Comparison of ENCODE assay signal across 26 cellular contexts in genomic region chr1:11194407-11195176, GRCh38. TPM values are rescaled to one million over a fixed set of nuclear protein-coding genes. Genes with fewer than 3 reads are reported as not detected.
DNase-seq lines count a peak whose midpoint lies in the region; ATAC-seq, FAIRE-seq and TF ChIP-seq lines count a peak whose summit lies in the region.
"Had no signal": no experiment of that assay in that cellular context is flagged by ENCODE, and none has a peak within 500 bp of the region (broad histone marks: within the 10 kb centered on the region; RNA-seq: fewer than 3 reads in every experiment).

No MANE protein-coding gene starts in this region.

- no peaks in the 10 kb centered on the region for H3K27me3 Mint-ChIP-seq in nephron progenitor cell (ENCODE audit: low read depth, poor library complexity)
- H3K27me3 Mint-ChIP-seq: IgD-negative memory B cell had no signal

- in situ Hi-C loops in G401 (cut with HindIII; ENCODE audit: low sequenced_read_pairs), result no loop called here

- no peaks in the 10 kb centered on the region for H3K4me1 Mint-ChIP-seq in nephron progenitor cell

- TF ChIP-seq POLR2A in NB4 (IDR thresholded peaks at IDR 0.05; ENCODE audit: extremely low read depth, insufficient read length) (no peak), adrenal gland (IDR thresholded peaks at IDR 0.05) (no peak), lower leg skin (IDR thresholded peaks at IDR 0.05) (no peak)

- WGBS in adrenal gland, 4 donors, result 91 to 94% (median 92%) methylated on average over 13 to 14 of the region's 14 CpGs
- WGBS in lower leg skin, 2 donors, result 91 to 93% methylated on average over 14 of the region's 14 CpGs

- H3K9me3 ChIP-seq in adrenal gland (replicated peaks in 1 of 3), result no peaks in the 10 kb centered on the region
- H3K9me3 ChIP-seq: BE2C, HAP-1 had no signal

- no peak for ATAC-seq in GM21786 (IDR thresholded peaks at IDR 0.05; ENCODE audit: unreplicated experiment)
- ATAC-seq in HG02678 (IDR thresholded peaks at IDR 0.05; ENCODE audit: unreplicated experiment), result no peak

- TF ChIP-seq CTCF in NB4 (IDR thresholded peaks at IDR 0.05; ENCODE audit: low read depth, low read length), result no peak
- no peak for TF ChIP-seq CTCF in bronchial epithelial cell (IDR thresholded peaks at IDR 0.05; ENCODE audit: insufficient read depth, low read length, severe bottlenecking)
- no peak for TF ChIP-seq CTCF in nephron progenitor cell (IDR thresholded peaks at IDR 0.05)
- no peak for TF ChIP-seq CTCF in adrenal gland (IDR thresholded peaks at IDR 0.05)
- TF ChIP-seq CTCF in lower leg skin (IDR thresholded peaks at IDR 0.05), result no peak

- intact Hi-C loops in adrenal gland (cut with DNase I) (no loop called here), lower leg skin (cut with DNase I; ENCODE audit: low total_unique reads) (no loop called here)

- H3K36me3 ChIP-seq in bronchial epithelial cell (ENCODE audit: control insufficient read depth, insufficient read depth, low read length) (peaks cover 20% of the 10 kb centered on the region), adrenal gland (replicated peaks in 1 of 2) (peaks cover 0 to 67% of the 10 kb centered on the region in 2 donors)

- no peak overlapping the region for H3K27ac ChIP-seq in adrenal gland
- H3K27ac ChIP-seq: GM23248, PC-9, RWPE1, SK-N-MC had no signal

- no peak overlapping the region for H3K4me3 ChIP-seq in NB4 (ENCODE audit: low read depth, low read length)
- no peak overlapping the region for H3K4me3 ChIP-seq in bronchial epithelial cell (ENCODE audit: low read depth, low read length)
- H3K4me3 ChIP-seq in adrenal gland, result no peak overlapping the region
- no peak overlapping the region for H3K4me3 ChIP-seq in lower leg skin (ENCODE audit: low read depth, poor library complexity, severe bottlenecking)
- H3K4me3 ChIP-seq: GM23248, HAP-1, PC-9, SK-N-MC had no signal

- no peaks in the 10 kb centered on the region for H3K9me3 Mint-ChIP-seq in nephron progenitor cell
- H3K9me3 Mint-ChIP-seq: IgD-negative memory B cell had no signal

- no peak overlapping the region for H3K4me3 Mint-ChIP-seq in nephron progenitor cell
- H3K4me3 Mint-ChIP-seq: IgD-negative memory B cell had no signal

- H3K27me3 ChIP-seq in bronchial epithelial cell (ENCODE audit: control insufficient read depth, insufficient read depth, low read length) (no peaks in the 10 kb centered on the region), adrenal gland (no peaks in the 10 kb centered on the region)
- H3K27me3 ChIP-seq: BE2C had no signal

- H3K27ac Mint-ChIP-seq in nephron progenitor cell, result no peak overlapping the region
- H3K27ac Mint-ChIP-seq: IgD-negative memory B cell had no signal

- H3K4me1 ChIP-seq in adrenal gland (replicated peaks in 1 of 2), result no peaks in the 10 kb centered on the region
- H3K4me1 ChIP-seq: BE2C, HAP-1 had no signal

- DNase-seq in G401 (ENCODE audit: low spot score), result peak; percentile 68
- DNase-seq in NB4 (ENCODE audit: low read depth), result peak; percentile 14
- no peak for DNase-seq in bronchial epithelial cell (ENCODE audit: low read depth)
- peak; percentile 15 for DNase-seq in nephron progenitor cell
- no peak for DNase-seq in adrenal gland
- no peak for DNase-seq in lower leg skin (ENCODE audit: low spot score in 2 of 2)
- DNase-seq: BE2C, DMS79, GM23248, Kasumi-1, NCI-H1048, NCI-H1417 treated with DMSO at 0.1 percent for 48 hours, NCI-H187, NCI-H510A, NCI-H748 treated with DMSO at 0.1 percent for 48 hours, PC-9, SHP77 treated with DMSO at 0.1 percent for 48 hours had no signal

- peak; percentile 7 for FAIRE-seq in bronchial epithelial cell (lab: Jason Lieb, UNC)
- FAIRE-seq: GM12891 had no signal

- peaks cover 69% of the 10 kb centered on the region for H3K36me3 Mint-ChIP-seq in nephron progenitor cell (ENCODE audit: low read depth)

RNA-seq across cellular contexts. Expression of gene ANGPTL7, which starts 5.4 kb away (rescaled TPM):
- not detected in 2 replicates for total RNA-seq in G401 (2014; rRNA removed; shearing (Covaris generic))
- total RNA-seq in bronchial epithelial cell (not detected in 2 replicates), adrenal gland (1 to 10 TPM in 6 of 8 donors, under 1 TPM in 2; 0.12 to 5.8 (median 1.2) TPM), lower leg skin (10 to 100 TPM in 1 of 4 donors, 1 to 10 TPM in 3; 1.3 to 16.6 (median 2.9) TPM)
- 1 to 10 TPM; 3.5 to 8.5 (median 4.3) TPM for polyA plus RNA-seq in adrenal gland
- total RNA-seq: A673, GM23248, MCF 10A, PC-9 had no signal
- polyA plus RNA-seq: GM23248, IgD-negative memory B cell had no signal

Comparison
In these comparisons a context has a peak if more than half of its experiments do, and no peak if none do; other contexts are left out.
1. DNase-seq: peak in G401 (single experiment), NB4 (single experiment) and nephron progenitor cell (single experiment); none in bronchial epithelial cell (single experiment), adrenal gland (0 of 7) and lower leg skin (0 of 2).